Comparison of ENCODE assay signal across 1 cellular context in genomic region chr6:109342564-109342963, GRCh38.
A peak's percentile ranks its signal among the peaks of the same experiment; 100 is the strongest.
TF ChIP-seq lines count a peak whose summit lies in the region.

No MANE protein-coding gene starts in this region.

TF ChIP-seq in K562, 482 proteins besides CTCF, POLR2A, EP300 and RAD21 (continued from another document):
- peak; percentile 59; the same call in 1 of the 2 replicates for TF ChIP-seq SMAD4 (CRISPR knock-in tag; conservative IDR thresholded peaks at IDR 0.05)
- peak; percentile 40 for TF ChIP-seq TCF3 (CRISPR knock-in tag; IDR thresholded peaks at IDR 0.05)
- peak; percentile 81 for TF ChIP-seq WHSC1 (IDR thresholded peaks at IDR 0.05; ENCODE audit: low read length)
- peak; percentile 32; the same call in 1 of the 2 replicates for TF ChIP-seq SMARCA4 (IDR thresholded peaks at IDR 0.05)
- 0 out of 2 replicates have a peak, but pooled peaks have one; percentile 23 for TF ChIP-seq ZNF592 (IDR thresholded peaks at IDR 0.05)
- TF ChIP-seq GATA2 (CRISPR knock-in tag; IDR thresholded peaks at IDR 0.05) = peak; percentile 82
- TF ChIP-seq MTA3 (IDR thresholded peaks at IDR 0.05; ENCODE audit: borderline replicate concordance) = 0 out of 2 replicates have a peak, but pooled peaks have one; percentile 48
- peak; percentile 48; the same call in 1 of the 2 replicates for TF ChIP-seq ARID1B (IDR thresholded peaks at IDR 0.05)
- no peak for TF ChIP-seq SIN3B (IDR thresholded peaks at IDR 0.05; ENCODE audit: low read depth)
- TF ChIP-seq ZNF408 (CRISPR knock-in tag; IDR thresholded peaks at IDR 0.05; ENCODE audit: low read depth) = no peak
- TF ChIP-seq SMARCE1 (IDR thresholded peaks at IDR 0.05) = peak; percentile 39; the same call in 1 of the 2 replicates
- TF ChIP-seq ZNF644 (tag; IDR thresholded peaks at IDR 0.05; ENCODE audit: low read depth) = no peak
- peak; percentile 40; the same call in 1 of the 2 replicates for TF ChIP-seq CTBP1 (IDR thresholded peaks at IDR 0.05; ENCODE audit: borderline replicate concordance)
- no peak for TF ChIP-seq NR4A1 (CRISPR knock-in tag; IDR thresholded peaks at IDR 0.05)
- TF ChIP-seq NR4A1 (tag; IDR thresholded peaks at IDR 0.05) = peak; percentile 39; the same call in 1 of the 2 replicates
- peak; percentile 55 for TF ChIP-seq DPF2 (IDR thresholded peaks at IDR 0.05)
- 0 out of 4 replicates have a peak, but pooled peaks of 1 of the 2 experiments have one; percentile 34 for TF ChIP-seq HDAC1 (IDR thresholded peaks at IDR 0.05)
- TF ChIP-seq GATAD2A (IDR thresholded peaks at IDR 0.05) = 0 out of 2 replicates have a peak, but pooled peaks have one; percentile 22
- TF ChIP-seq, protein P1, sequence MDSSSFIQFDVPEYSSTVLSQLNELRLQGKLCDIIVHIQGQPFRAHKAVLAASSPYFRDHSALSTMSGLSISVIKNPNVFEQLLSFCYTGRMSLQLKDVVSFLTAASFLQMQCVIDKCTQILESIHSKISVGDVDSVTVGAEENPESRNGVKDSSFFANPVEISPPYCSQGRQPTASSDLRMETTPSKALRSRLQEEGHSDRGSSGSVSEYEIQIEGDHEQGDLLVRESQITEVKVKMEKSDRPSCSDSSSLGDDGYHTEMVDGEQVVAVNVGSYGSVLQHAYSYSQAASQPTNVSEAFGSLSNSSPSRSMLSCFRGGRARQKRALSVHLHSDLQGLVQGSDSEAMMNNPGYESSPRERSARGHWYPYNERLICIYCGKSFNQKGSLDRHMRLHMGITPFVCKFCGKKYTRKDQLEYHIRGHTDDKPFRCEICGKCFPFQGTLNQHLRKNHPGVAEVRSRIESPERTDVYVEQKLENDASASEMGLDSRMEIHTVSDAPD (CRISPR knock-in tag; IDR thresholded peaks at IDR 0.05) = peak; percentile 87
- TF ChIP-seq ZKSCAN1 (IDR thresholded peaks at IDR 0.05; ENCODE audit: low read depth, low read length) = peak; percentile 62; the same call in 1 of the 2 replicates
- no peak for TF ChIP-seq TOE1 (IDR thresholded peaks at IDR 0.05; ENCODE audit: borderline replicate concordance)
- TF ChIP-seq TOE1 (CRISPR knock-in tag; IDR thresholded peaks at IDR 0.05; ENCODE audit: borderline replicate concordance, low read depth) = no peak
- TF ChIP-seq JUND (IDR thresholded peaks at IDR 0.05; ENCODE audit: borderline replicate concordance, low read depth, low read length) = no peak
- TF ChIP-seq JUND (tag; IDR thresholded peaks at IDR 0.05; ENCODE audit: borderline replicate concordance, low read depth, low read length) = peak; percentile 15; the same call in 1 of the 3 replicates
- peak; percentile 92 for TF ChIP-seq SOX6 (IDR thresholded peaks at IDR 0.05)
